27 cellular contexts compared by ENCODE assay signal in genomic region chr9:124929464-124929863, GRCh38.
"Had no signal": no experiment of that assay in that cellular context is flagged by ENCODE, and none has a peak within 500 bp of the region (broad histone marks: within the 10 kb centered on the region; RNA-seq: fewer than 3 reads in every experiment).

No MANE protein-coding gene starts in this region.

- DNase-seq: islet precursor cell; left ventricle myocardium inferior; midbrain; mucosa of descending colon; naive thymus-derived CD4-positive, alpha-beta T cell; pancreas; posterior cingulate gyrus; retina; right cardiac atrium; stimulated activated CD4-positive, alpha-beta T cell treated with anti-CD3 and anti-CD28 coated beads, Interleukin-12 subunit alpha, Interleukin-12 subunit beta, amount 100 ng/mL, for 4 hours; stimulated activated CD4-positive, alpha-beta T cell treated with anti-CD3 and anti-CD28 coated beads, Interleukin-15, amount 100 ng/mL, for 24 hours; stimulated activated CD4-positive, alpha-beta T cell treated with anti-CD3 and anti-CD28 coated beads, Interleukin-2, amount 100 ng/mL, for 24 hours; stimulated activated CD4-positive, alpha-beta T cell treated with anti-CD3 and anti-CD28 coated beads, Interleukin-4, amount 100 ng/mL, for 1 hour; stimulated activated naive B cell treated with anti-CD40 and anti-IgM and Interleukin-4, amounts not matched to agents 10 μg/mL and 1 μg/mL and 100 μg/mL, for 72 hours; stimulated activated naive CD8-positive, alpha-beta T cell treated with anti-CD3 and anti-CD28 coated beads, Interleukin-15, Interleukin-2, amounts not matched to agents 100 U/mL and 50 U/mL, for 24 hours; stomach; testis; thyroid gland; transverse colon; upper lobe of left lung had no signal

- H3K9me3 ChIP-seq: left ventricle myocardium inferior, mucosa of descending colon, pancreas, prostate gland, stomach, testis, thyroid gland, transverse colon, upper lobe of left lung, vagina had no signal

- H3K4me3 Mint-ChIP-seq: memory B cell; natural killer cell treated with Interleukin-12 subunit alpha and Interleukin-12 subunit beta and Interleukin-15 and Interleukin-18, amount 100 ng/mL, for 72 hours; stimulated activated naive B cell treated with anti-CD40 and anti-IgM and Interleukin-4, amounts not matched to agents 10 μg/mL and 1 μg/mL and 100 μg/mL, for 72 hours had no signal

- H3K27ac ChIP-seq: left ventricle myocardium inferior, pancreas, prostate gland, stomach, testis, thyroid gland, transverse colon, upper lobe of left lung, vagina had no signal

- H3K4me1 ChIP-seq: left ventricle myocardium inferior, pancreas, prostate gland, stomach, testis, thyroid gland, transverse colon, upper lobe of left lung, vagina had no signal

- H3K4me3 ChIP-seq: left ventricle myocardium inferior, lung, mucosa of descending colon, pancreas, prostate gland, skin epidermis, stomach, testis, thyroid gland, transverse colon, upper lobe of left lung, vagina had no signal

- H3K27me3 ChIP-seq: pancreas, stomach, testis, thyroid gland, transverse colon, upper lobe of left lung, vagina had no signal

- H3K9me3 Mint-ChIP-seq: memory B cell; naive thymus-derived CD4-positive, alpha-beta T cell; natural killer cell treated with Interleukin-12 subunit alpha and Interleukin-12 subunit beta and Interleukin-15 and Interleukin-18, amount 100 ng/mL, for 72 hours; stimulated activated naive B cell treated with anti-CD40 and anti-IgM and Interleukin-4, amounts not matched to agents 10 μg/mL and 1 μg/mL and 100 μg/mL, for 72 hours had no signal

- H3K27me3 Mint-ChIP-seq: memory B cell; naive thymus-derived CD4-positive, alpha-beta T cell; natural killer cell treated with Interleukin-12 subunit alpha and Interleukin-12 subunit beta and Interleukin-15 and Interleukin-18, amount 100 ng/mL, for 72 hours; stimulated activated naive B cell treated with anti-CD40 and anti-IgM and Interleukin-4, amounts not matched to agents 10 μg/mL and 1 μg/mL and 100 μg/mL, for 72 hours had no signal

- ATAC-seq: mucosa of descending colon; naive thymus-derived CD4-positive, alpha-beta T cell; natural killer cell treated with Interleukin-12 subunit alpha and Interleukin-12 subunit beta and Interleukin-15 and Interleukin-18, amount 100 ng/mL, for 72 hours; pancreas; sciatic nerve; stimulated activated naive B cell treated with anti-CD40 and anti-IgM and Interleukin-4, amounts not matched to agents 10 μg/mL and 1 μg/mL and 100 μg/mL, for 72 hours; stimulated activated naive CD8-positive, alpha-beta T cell treated with anti-CD3 and anti-CD28 coated beads, Interleukin-15, Interleukin-2, amounts not matched to agents 100 U/mL and 50 U/mL, for 24 hours had no signal

- H3K27ac Mint-ChIP-seq: memory B cell; naive thymus-derived CD4-positive, alpha-beta T cell; natural killer cell treated with Interleukin-12 subunit alpha and Interleukin-12 subunit beta and Interleukin-15 and Interleukin-18, amount 100 ng/mL, for 72 hours; stimulated activated naive B cell treated with anti-CD40 and anti-IgM and Interleukin-4, amounts not matched to agents 10 μg/mL and 1 μg/mL and 100 μg/mL, for 72 hours had no signal
